In genomic region chr1:179809506-179810366, GRCh38 we compare ENCODE assay signal across 8 cellular contexts.
A peak's percentile ranks its signal among the peaks of the same experiment; 100 is the strongest.
DNase-seq lines count a peak whose midpoint lies in the region; ATAC-seq, FAIRE-seq and TF ChIP-seq lines count a peak whose summit lies in the region.

No MANE protein-coding gene starts in this region.

- TF ChIP-seq POLR2A in ovary (IDR thresholded peaks at IDR 0.05) (no peak), upper lobe of left lung (IDR thresholded peaks at IDR 0.05) (no peak)

- ATAC-seq in GM21825 (IDR thresholded peaks at IDR 0.05; ENCODE audit: unreplicated experiment) (peak; percentile 57), upper lobe of left lung (ENCODE audit: low FRiP score in 2 of 2) (peak; percentile 50 to 71)

- H3K36me3 Mint-ChIP-seq in activated T-helper 2 cell treated with anti-CD3 and anti-CD28 coated beads, Interferon-gamma antibody, Interleukin-2, Interleukin-4, amounts not matched to agents 10 μg/mL and 5 μg/mL and 100 μg/mL, durations not matched to agents 14 hours and 24 hours and 36 hours (ENCODE audit: low read depth), result no peaks in the 10 kb centered on the region

- no peak overlapping the region for H3K27ac ChIP-seq in RWPE1
- no peak overlapping the region for H3K27ac ChIP-seq in ovary
- H3K27ac ChIP-seq in upper lobe of left lung, result no peak overlapping the region

- CTCF ChIA-PET in RWPE1 (lab: Yijun Ruan, JAX), result interaction anchor here (0.5 to 6.7 kb wide), 24 partner anchors 8 to 1580 kb away, joined by 3 to 85 read pairs (median 4); no protein-coding TSS in a partner anchor

- DNase-seq in DMS79 treated with DMSO at 0.1 percent for 48 hours (lab: John Stamatoyannopoulos, UW) (peak; percentile 81), MG63 (peak; percentile 52), RWPE1 (ENCODE audit: low spot score) (peak; percentile 57), frontal cortex (ENCODE audit: low spot score in 2 of 2) (peak; percentile 49 to 69), ovary (peak; percentile 43 to 73 (median 61)), upper lobe of left lung (peak; percentile 38 to 68)
- DNase-seq in activated T-helper 2 cell treated with anti-CD3 and anti-CD28 coated beads, Interferon-gamma antibody, Interleukin-2, Interleukin-4, amounts not matched to agents 10 μg/mL and 5 μg/mL and 100 μg/mL, durations not matched to agents 14 hours and 24 hours and 36 hours (ENCODE audit: low spot score), result peak; percentile 35

- POLR2A ChIA-PET in RWPE1 (lab: Yijun Ruan, JAX; ENCODE audit: low non-redundant PET), result no interaction called here

- H3K27ac Mint-ChIP-seq in activated T-helper 2 cell treated with anti-CD3 and anti-CD28 coated beads, Interferon-gamma antibody, Interleukin-2, Interleukin-4, amounts not matched to agents 10 μg/mL and 5 μg/mL and 100 μg/mL, durations not matched to agents 14 hours and 24 hours and 36 hours, result no peak overlapping the region

- H3K9me3 Mint-ChIP-seq in activated T-helper 2 cell treated with anti-CD3 and anti-CD28 coated beads, Interferon-gamma antibody, Interleukin-2, Interleukin-4, amounts not matched to agents 10 μg/mL and 5 μg/mL and 100 μg/mL, durations not matched to agents 14 hours and 24 hours and 36 hours, result no peaks in the 10 kb centered on the region

- H3K27me3 Mint-ChIP-seq in activated T-helper 2 cell treated with anti-CD3 and anti-CD28 coated beads, Interferon-gamma antibody, Interleukin-2, Interleukin-4, amounts not matched to agents 10 μg/mL and 5 μg/mL and 100 μg/mL, durations not matched to agents 14 hours and 24 hours and 36 hours (ENCODE audit: low read depth), result peaks cover 8% of the 10 kb centered on the region

- no peaks in the 10 kb centered on the region for H3K36me3 ChIP-seq in MG63
- H3K36me3 ChIP-seq in ovary, result no peaks in the 10 kb centered on the region
- H3K36me3 ChIP-seq in upper lobe of left lung, result no peaks in the 10 kb centered on the region

- TF ChIP-seq CTCF in RWPE1 (conservative IDR thresholded peaks at IDR 0.05; ENCODE audit: low read depth) (peak; percentile 91), ovary (IDR thresholded peaks at IDR 0.05) (peak; percentile 78 to 82 (median 79)), upper lobe of left lung (IDR thresholded peaks at IDR 0.05) (peak; percentile 79 to 86 (median 84))

- TF ChIP-seq EP300 in ovary (IDR thresholded peaks at IDR 0.05) (no peak), upper lobe of left lung (IDR thresholded peaks at IDR 0.05) (no peak)

- H3K4me1 ChIP-seq in ovary (ENCODE audit: insufficient read depth) (peaks cover 8% of the 10 kb centered on the region), upper lobe of left lung (peaks cover 0 to 12% (median 8%) of the 10 kb centered on the region in 4 donors)

- intact Hi-C loops in activated T-helper 2 cell treated with anti-CD3 and anti-CD28 coated beads, Interferon-gamma antibody, Interleukin-2, Interleukin-4, amounts not matched to agents 10 μg/mL and 5 μg/mL and 100 μg/mL, durations not matched to agents 14 hours and 24 hours and 36 hours (cut with micrococcal nuclease), result loop anchor here (1.0 kb wide), 1 partner anchor 103 kb away; no protein-coding TSS in a partner anchor
- intact Hi-C loops in ovary (cut with DNase I), result loop anchor here in 3 of 4 donors (2.0 to 5.0 kb wide), 2 partner anchors 102 to 103 kb away; no protein-coding TSS in a partner anchor

- no peak for FAIRE-seq in frontal cortex (lab: Jason Lieb, UNC)

- 41 to 46% (median 43%) methylated on average over 14 of the region's 14 CpGs for WGBS in ovary, 3 donors
- 29 to 44% methylated on average over 12 to 14 of the region's 14 CpGs for WGBS in upper lobe of left lung, 2 donors

- H3K9me3 ChIP-seq in MG63 (no peaks in the 10 kb centered on the region), ovary (no peaks in the 10 kb centered on the region), upper lobe of left lung (no peaks in the 10 kb centered on the region)

- H3K27me3 ChIP-seq in MG63, result peaks cover 23% of the 10 kb centered on the region
- H3K27me3 ChIP-seq in ovary, result no peaks in the 10 kb centered on the region
- H3K27me3 ChIP-seq in upper lobe of left lung, result no peaks in the 10 kb centered on the region

- no peak overlapping the region for H3K4me3 Mint-ChIP-seq in activated T-helper 2 cell treated with anti-CD3 and anti-CD28 coated beads, Interferon-gamma antibody, Interleukin-2, Interleukin-4, amounts not matched to agents 10 μg/mL and 5 μg/mL and 100 μg/mL, durations not matched to agents 14 hours and 24 hours and 36 hours (ENCODE audit: low read depth)

- H3K4me3 ChIP-seq in MG63 (no peak overlapping the region), ovary (no peak overlapping the region), upper lobe of left lung (no peak overlapping the region)

- H3K4me1 Mint-ChIP-seq in activated T-helper 2 cell treated with anti-CD3 and anti-CD28 coated beads, Interferon-gamma antibody, Interleukin-2, Interleukin-4, amounts not matched to agents 10 μg/mL and 5 μg/mL and 100 μg/mL, durations not matched to agents 14 hours and 24 hours and 36 hours (ENCODE audit: low read depth), result peaks cover 4% of the 10 kb centered on the region
